ENCODE assay signal across 1 cellular context in the genomic region with DNA sequence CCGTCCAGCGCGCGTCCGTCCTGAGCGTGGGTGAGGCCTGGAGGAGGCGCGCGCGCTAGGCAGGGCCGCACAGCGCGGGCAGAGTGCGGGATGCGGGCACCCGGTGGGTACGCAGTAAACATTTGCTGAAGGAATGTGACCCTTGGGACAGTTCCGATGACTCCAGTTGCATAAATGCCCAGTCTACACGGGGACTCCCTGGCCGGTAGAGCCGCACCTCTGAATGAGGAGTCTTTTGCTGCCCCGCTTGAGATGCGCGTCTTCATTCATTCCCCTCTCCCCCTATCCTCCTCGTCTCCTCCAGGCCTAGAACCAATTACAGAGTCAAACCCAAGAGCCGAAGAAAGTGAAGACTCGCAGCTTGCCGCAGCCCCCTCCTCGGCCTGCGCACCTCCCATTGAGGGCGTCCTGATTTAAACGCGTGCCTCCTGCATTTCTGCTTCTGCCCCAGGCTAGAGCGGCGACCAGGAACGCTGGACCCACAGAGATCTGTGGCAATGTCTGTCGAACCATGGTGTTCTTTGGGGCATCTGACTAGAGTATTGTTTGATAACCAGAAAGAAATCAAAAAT.
TF ChIP-seq lines count a peak whose summit lies in the region.

No MANE protein-coding gene starts in this region.

TF ChIP-seq in HepG2, 621 proteins besides CTCF, POLR2A, EP300 and RAD21 (continued from another document and continues in another):
- TF ChIP-seq, protein P1, sequence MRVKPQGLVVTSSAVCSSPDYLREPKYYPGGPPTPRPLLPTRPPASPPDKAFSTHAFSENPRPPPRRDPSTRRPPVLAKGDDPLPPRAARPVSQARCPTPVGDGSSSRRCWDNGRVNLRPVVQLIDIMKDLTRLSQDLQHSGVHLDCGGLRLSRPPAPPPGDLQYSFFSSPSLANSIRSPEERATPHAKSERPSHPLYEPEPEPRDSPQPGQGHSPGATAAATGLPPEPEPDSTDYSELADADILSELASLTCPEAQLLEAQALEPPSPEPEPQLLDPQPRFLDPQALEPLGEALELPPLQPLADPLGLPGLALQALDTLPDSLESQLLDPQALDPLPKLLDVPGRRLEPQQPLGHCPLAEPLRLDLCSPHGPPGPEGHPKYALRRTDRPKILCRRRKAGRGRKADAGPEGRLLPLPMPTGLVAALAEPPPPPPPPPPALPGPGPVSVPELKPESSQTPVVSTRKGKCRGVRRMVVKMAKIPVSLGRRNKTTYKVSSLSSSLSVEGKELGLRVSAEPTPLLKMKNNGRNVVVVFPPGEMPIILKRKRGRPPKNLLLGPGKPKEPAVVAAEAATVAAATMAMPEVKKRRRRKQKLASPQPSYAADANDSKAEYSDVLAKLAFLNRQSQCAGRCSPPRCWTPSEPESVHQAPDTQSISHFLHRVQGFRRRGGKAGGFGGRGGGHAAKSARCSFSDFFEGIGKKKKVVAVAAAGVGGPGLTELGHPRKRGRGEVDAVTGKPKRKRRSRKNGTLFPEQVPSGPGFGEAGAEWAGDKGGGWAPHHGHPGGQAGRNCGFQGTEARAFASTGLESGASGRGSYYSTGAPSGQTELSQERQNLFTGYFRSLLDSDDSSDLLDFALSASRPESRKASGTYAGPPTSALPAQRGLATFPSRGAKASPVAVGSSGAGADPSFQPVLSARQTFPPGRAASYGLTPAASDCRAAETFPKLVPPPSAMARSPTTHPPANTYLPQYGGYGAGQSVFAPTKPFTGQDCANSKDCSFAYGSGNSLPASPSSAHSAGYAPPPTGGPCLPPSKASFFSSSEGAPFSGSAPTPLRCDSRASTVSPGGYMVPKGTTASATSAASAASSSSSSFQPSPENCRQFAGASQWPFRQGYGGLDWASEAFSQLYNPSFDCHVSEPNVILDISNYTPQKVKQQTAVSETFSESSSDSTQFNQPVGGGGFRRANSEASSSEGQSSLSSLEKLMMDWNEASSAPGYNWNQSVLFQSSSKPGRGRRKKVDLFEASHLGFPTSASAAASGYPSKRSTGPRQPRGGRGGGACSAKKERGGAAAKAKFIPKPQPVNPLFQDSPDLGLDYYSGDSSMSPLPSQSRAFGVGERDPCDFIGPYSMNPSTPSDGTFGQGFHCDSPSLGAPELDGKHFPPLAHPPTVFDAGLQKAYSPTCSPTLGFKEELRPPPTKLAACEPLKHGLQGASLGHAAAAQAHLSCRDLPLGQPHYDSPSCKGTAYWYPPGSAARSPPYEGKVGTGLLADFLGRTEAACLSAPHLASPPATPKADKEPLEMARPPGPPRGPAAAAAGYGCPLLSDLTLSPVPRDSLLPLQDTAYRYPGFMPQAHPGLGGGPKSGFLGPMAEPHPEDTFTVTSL (CRISPR knock-in tag; IDR thresholded peaks at IDR 0.05; ENCODE audit: borderline replicate concordance): no peak
- TF ChIP-seq ZSCAN22 (CRISPR knock-in tag; IDR thresholded peaks at IDR 0.05) (no peak), ZEB1 (IDR thresholded peaks at IDR 0.05; ENCODE audit: insufficient replicate concordance, low read depth) (no peak), ETV5 (CRISPR knock-in tag; IDR thresholded peaks at IDR 0.05; ENCODE audit: borderline replicate concordance) (no peak), ZMYM3 (CRISPR knock-in tag; IDR thresholded peaks at IDR 0.05) (no peak), MTA1 (CRISPR knock-in tag; IDR thresholded peaks at IDR 0.05; ENCODE audit: borderline replicate concordance) (no peak), ZNF431 (CRISPR knock-in tag; IDR thresholded peaks at IDR 0.05; ENCODE audit: borderline replicate concordance, low read depth) (no peak), BRCA1 (CRISPR knock-in tag; IDR thresholded peaks at IDR 0.05) (no peak), MAZ (IDR thresholded peaks at IDR 0.05; ENCODE audit: borderline replicate concordance, low read depth, low read length) (no peak), MAZ (CRISPR knock-in tag; IDR thresholded peaks at IDR 0.05; ENCODE audit: low read depth) (no peak), SRSF1 (optimal IDR thresholded peaks at IDR 0.05; ENCODE audit: low read depth, low read length) (no peak), ZBTB20 (CRISPR knock-in tag; IDR thresholded peaks at IDR 0.05; ENCODE audit: borderline replicate concordance, low read depth) (no peak), RFX3 (CRISPR knock-in tag; IDR thresholded peaks at IDR 0.05) (no peak), ARID2 (CRISPR knock-in tag; IDR thresholded peaks at IDR 0.05; ENCODE audit: borderline replicate concordance) (0 out of 2 replicates have a peak, but pooled peaks have one; percentile 67), PCBP1 (IDR thresholded peaks at IDR 0.05; ENCODE audit: borderline replicate concordance, low read depth, low read length) (no peak), SMARCC2 (IDR thresholded peaks at IDR 0.05) (no peak), ZNF616 (CRISPR knock-in tag; IDR thresholded peaks at IDR 0.05; ENCODE audit: low read depth) (no peak; the same call in 1 of the 2 replicates), ZNF841 (CRISPR knock-in tag; IDR thresholded peaks at IDR 0.05; ENCODE audit: borderline replicate concordance) (no peak), ZBTB21 (CRISPR knock-in tag; IDR thresholded peaks at IDR 0.05) (no peak), ZNF3 (CRISPR knock-in tag; IDR thresholded peaks at IDR 0.05) (no peak), KAT2B (IDR thresholded peaks at IDR 0.05; ENCODE audit: borderline replicate concordance, low read depth, low read length) (no peak), ZNF562 (CRISPR knock-in tag; IDR thresholded peaks at IDR 0.05; ENCODE audit: borderline replicate concordance) (no peak), SALL1 (CRISPR knock-in tag; IDR thresholded peaks at IDR 0.05) (0 out of 2 replicates have a peak, but pooled peaks have one; percentile 34), MLLT10 (CRISPR knock-in tag; IDR thresholded peaks at IDR 0.05) (no peak), FIP1L1 (IDR thresholded peaks at IDR 0.05; ENCODE audit: borderline replicate concordance, insufficient read depth, low read depth, low read length) (no peak), RBAK (CRISPR knock-in tag; IDR thresholded peaks at IDR 0.05) (no peak), SP4 (CRISPR knock-in tag; IDR thresholded peaks at IDR 0.05) (no peak), KLF11 (CRISPR knock-in tag; IDR thresholded peaks at IDR 0.05) (no peak)
- TF ChIP-seq, protein P2, sequence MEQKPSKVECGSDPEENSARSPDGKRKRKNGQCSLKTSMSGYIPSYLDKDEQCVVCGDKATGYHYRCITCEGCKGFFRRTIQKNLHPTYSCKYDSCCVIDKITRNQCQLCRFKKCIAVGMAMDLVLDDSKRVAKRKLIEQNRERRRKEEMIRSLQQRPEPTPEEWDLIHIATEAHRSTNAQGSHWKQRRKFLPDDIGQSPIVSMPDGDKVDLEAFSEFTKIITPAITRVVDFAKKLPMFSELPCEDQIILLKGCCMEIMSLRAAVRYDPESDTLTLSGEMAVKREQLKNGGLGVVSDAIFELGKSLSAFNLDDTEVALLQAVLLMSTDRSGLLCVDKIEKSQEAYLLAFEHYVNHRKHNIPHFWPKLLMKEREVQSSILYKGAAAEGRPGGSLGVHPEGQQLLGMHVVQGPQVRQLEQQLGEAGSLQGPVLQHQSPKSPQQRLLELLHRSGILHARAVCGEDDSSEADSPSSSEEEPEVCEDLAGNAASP (CRISPR knock-in tag; IDR thresholded peaks at IDR 0.05; ENCODE audit: borderline replicate concordance): no peak
- TF ChIP-seq, protein P3, sequence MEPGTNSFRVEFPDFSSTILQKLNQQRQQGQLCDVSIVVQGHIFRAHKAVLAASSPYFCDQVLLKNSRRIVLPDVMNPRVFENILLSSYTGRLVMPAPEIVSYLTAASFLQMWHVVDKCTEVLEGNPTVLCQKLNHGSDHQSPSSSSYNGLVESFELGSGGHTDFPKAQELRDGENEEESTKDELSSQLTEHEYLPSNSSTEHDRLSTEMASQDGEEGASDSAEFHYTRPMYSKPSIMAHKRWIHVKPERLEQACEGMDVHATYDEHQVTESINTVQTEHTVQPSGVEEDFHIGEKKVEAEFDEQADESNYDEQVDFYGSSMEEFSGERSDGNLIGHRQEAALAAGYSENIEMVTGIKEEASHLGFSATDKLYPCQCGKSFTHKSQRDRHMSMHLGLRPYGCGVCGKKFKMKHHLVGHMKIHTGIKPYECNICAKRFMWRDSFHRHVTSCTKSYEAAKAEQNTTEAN (CRISPR knock-in tag; conservative IDR thresholded peaks at IDR 0.05): 0 out of 2 replicates have a peak, but pooled peaks have one; percentile 30
- TF ChIP-seq, protein P4, sequence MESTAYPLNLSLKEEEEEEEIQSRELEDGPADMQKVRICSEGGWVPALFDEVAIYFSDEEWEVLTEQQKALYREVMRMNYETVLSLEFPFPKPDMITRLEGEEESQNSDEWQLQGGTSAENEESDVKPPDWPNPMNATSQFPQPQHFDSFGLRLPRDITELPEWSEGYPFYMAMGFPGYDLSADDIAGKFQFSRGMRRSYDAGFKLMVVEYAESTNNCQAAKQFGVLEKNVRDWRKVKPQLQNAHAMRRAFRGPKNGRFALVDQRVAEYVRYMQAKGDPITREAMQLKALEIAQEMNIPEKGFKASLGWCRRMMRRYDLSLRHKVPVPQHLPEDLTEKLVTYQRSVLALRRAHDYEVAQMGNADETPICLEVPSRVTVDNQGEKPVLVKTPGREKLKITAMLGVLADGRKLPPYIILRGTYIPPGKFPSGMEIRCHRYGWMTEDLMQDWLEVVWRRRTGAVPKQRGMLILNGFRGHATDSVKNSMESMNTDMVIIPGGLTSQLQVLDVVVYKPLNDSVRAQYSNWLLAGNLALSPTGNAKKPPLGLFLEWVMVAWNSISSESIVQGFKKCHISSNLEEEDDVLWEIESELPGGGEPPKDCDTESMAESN (CRISPR knock-in tag; conservative IDR thresholded peaks at IDR 0.05): no peak
- TF ChIP-seq, protein P5, sequence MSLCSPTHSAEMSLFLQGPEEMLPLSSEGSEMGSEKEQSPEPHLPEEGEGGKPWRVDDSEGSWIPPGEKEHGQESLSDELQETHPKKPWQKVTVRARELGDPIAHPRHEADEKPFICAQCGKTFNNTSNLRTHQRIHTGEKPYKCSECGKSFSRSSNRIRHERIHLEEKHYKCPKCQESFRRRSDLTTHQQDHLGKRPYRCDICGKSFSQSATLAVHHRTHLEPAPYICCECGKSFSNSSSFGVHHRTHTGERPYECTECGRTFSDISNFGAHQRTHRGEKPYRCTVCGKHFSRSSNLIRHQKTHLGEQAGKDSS (CRISPR knock-in tag; IDR thresholded peaks at IDR 0.05; ENCODE audit: borderline replicate concordance, low read depth): 0 out of 2 replicates have a peak, but pooled peaks have one; percentile 30
- TF ChIP-seq, protein P6, sequence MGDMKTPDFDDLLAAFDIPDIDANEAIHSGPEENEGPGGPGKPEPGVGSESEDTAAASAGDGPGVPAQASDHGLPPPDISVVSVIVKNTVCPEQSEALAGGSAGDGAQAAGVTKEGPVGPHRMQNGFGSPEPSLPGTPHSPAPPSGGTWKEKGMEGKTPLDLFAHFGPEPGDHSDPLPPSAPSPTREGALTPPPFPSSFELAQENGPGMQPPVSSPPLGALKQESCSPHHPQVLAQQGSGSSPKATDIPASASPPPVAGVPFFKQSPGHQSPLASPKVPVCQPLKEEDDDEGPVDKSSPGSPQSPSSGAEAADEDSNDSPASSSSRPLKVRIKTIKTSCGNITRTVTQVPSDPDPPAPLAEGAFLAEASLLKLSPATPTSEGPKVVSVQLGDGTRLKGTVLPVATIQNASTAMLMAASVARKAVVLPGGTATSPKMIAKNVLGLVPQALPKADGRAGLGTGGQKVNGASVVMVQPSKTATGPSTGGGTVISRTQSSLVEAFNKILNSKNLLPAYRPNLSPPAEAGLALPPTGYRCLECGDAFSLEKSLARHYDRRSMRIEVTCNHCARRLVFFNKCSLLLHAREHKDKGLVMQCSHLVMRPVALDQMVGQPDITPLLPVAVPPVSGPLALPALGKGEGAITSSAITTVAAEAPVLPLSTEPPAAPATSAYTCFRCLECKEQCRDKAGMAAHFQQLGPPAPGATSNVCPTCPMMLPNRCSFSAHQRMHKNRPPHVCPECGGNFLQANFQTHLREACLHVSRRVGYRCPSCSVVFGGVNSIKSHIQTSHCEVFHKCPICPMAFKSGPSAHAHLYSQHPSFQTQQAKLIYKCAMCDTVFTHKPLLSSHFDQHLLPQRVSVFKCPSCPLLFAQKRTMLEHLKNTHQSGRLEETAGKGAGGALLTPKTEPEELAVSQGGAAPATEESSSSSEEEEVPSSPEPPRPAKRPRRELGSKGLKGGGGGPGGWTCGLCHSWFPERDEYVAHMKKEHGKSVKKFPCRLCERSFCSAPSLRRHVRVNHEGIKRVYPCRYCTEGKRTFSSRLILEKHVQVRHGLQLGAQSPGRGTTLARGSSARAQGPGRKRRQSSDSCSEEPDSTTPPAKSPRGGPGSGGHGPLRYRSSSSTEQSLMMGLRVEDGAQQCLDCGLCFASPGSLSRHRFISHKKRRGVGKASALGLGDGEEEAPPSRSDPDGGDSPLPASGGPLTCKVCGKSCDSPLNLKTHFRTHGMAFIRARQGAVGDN (CRISPR knock-in tag; IDR thresholded peaks at IDR 0.05): no peak
- TF ChIP-seq, protein P7, sequence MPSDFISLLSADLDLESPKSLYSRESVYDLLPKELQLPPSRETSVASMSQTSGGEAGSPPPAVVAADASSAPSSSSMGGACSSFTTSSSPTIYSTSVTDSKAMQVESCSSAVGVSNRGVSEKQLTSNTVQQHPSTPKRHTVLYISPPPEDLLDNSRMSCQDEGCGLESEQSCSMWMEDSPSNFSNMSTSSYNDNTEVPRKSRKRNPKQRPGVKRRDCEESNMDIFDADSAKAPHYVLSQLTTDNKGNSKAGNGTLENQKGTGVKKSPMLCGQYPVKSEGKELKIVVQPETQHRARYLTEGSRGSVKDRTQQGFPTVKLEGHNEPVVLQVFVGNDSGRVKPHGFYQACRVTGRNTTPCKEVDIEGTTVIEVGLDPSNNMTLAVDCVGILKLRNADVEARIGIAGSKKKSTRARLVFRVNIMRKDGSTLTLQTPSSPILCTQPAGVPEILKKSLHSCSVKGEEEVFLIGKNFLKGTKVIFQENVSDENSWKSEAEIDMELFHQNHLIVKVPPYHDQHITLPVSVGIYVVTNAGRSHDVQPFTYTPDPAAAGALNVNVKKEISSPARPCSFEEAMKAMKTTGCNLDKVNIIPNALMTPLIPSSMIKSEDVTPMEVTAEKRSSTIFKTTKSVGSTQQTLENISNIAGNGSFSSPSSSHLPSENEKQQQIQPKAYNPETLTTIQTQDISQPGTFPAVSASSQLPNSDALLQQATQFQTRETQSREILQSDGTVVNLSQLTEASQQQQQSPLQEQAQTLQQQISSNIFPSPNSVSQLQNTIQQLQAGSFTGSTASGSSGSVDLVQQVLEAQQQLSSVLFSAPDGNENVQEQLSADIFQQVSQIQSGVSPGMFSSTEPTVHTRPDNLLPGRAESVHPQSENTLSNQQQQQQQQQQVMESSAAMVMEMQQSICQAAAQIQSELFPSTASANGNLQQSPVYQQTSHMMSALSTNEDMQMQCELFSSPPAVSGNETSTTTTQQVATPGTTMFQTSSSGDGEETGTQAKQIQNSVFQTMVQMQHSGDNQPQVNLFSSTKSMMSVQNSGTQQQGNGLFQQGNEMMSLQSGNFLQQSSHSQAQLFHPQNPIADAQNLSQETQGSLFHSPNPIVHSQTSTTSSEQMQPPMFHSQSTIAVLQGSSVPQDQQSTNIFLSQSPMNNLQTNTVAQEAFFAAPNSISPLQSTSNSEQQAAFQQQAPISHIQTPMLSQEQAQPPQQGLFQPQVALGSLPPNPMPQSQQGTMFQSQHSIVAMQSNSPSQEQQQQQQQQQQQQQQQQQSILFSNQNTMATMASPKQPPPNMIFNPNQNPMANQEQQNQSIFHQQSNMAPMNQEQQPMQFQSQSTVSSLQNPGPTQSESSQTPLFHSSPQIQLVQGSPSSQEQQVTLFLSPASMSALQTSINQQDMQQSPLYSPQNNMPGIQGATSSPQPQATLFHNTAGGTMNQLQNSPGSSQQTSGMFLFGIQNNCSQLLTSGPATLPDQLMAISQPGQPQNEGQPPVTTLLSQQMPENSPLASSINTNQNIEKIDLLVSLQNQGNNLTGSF (CRISPR knock-in tag; IDR thresholded peaks at IDR 0.05): peak; percentile 21; the same call in 1 of the 2 replicates
